In genomic region chr7:104552102-104552501, GRCh38 we compare ENCODE assay signal across 8 cellular contexts.
DNase-seq lines count a peak whose midpoint lies in the region; ATAC-seq and TF ChIP-seq lines count a peak whose summit lies in the region.

No MANE protein-coding gene starts in this region.

- no peaks in the 10 kb centered on the region for H3K4me1 Mint-ChIP-seq in activated naive CD8-positive, alpha-beta T cell treated with anti-CD3 and anti-CD28 coated beads, Interleukin-2, amount 50 U/mL, for 24 hours

- in situ Hi-C loops in Caki2 (cut with HindIII; ENCODE audit: low pct_unique_long_range_greater_than_20kb, low sequenced_read_pairs): no loop called here

- DNase-seq in Caki2 (ENCODE audit: low read depth): peak; percentile 33
- DNase-seq in HL-60 (ENCODE audit: low read depth in 1 of 2, low spot score in 1 of 2): peak; percentile 3 to 27
- DNase-seq in activated naive CD8-positive, alpha-beta T cell treated with anti-CD3 and anti-CD28 coated beads, Interleukin-2, amount 50 U/mL, for 24 hours: peak; percentile 24
- DNase-seq in left colon: peak in 1 of 2 donors; percentile 59
- DNase-seq in DMS114 treated with DMSO at 0.1 percent for 48 hours (lab: John Stamatoyannopoulos, UW; ENCODE audit: unreplicated experiment): no peak
- DNase-seq in central memory CD4-positive, alpha-beta T cell: no peak
- no peak for DNase-seq in NCI-H2196 (lab: John Stamatoyannopoulos, UW; ENCODE audit: unreplicated experiment)

- no peaks in the 10 kb centered on the region for H3K36me3 Mint-ChIP-seq in activated naive CD8-positive, alpha-beta T cell treated with anti-CD3 and anti-CD28 coated beads, Interleukin-2, amount 50 U/mL, for 24 hours (ENCODE audit: low read depth)

- intact Hi-C loops in left colon (cut with DNase I, micrococcal nuclease): no loop called here

- no peak overlapping the region for H3K4me3 Mint-ChIP-seq in activated naive CD8-positive, alpha-beta T cell treated with anti-CD3 and anti-CD28 coated beads, Interleukin-2, amount 50 U/mL, for 24 hours

- no peak for ATAC-seq in activated naive CD8-positive, alpha-beta T cell treated with anti-CD3 and anti-CD28 coated beads, Interleukin-2, amount 50 U/mL, for 24 hours
- ATAC-seq in left colon: peak; percentile 58
- ATAC-seq in HG02885 (IDR thresholded peaks at IDR 0.05; ENCODE audit: poor library complexity, unreplicated experiment): no peak

- no peaks in the 10 kb centered on the region for H3K27me3 Mint-ChIP-seq in activated naive CD8-positive, alpha-beta T cell treated with anti-CD3 and anti-CD28 coated beads, Interleukin-2, amount 50 U/mL, for 24 hours

- peaks cover 8% of the 10 kb centered on the region for H3K9me3 Mint-ChIP-seq in activated naive CD8-positive, alpha-beta T cell treated with anti-CD3 and anti-CD28 coated beads, Interleukin-2, amount 50 U/mL, for 24 hours

- H3K27ac ChIP-seq in HL-60 (replicated peaks): no peak overlapping the region

- TF ChIP-seq CTCF in HL-60 (IDR thresholded peaks at IDR 0.05; ENCODE audit: insufficient read depth, low read length): no peak

- H3K4me3 ChIP-seq in HL-60 (replicated peaks; ENCODE audit: insufficient read depth, low read length): no peak overlapping the region

- H3K27ac Mint-ChIP-seq in activated naive CD8-positive, alpha-beta T cell treated with anti-CD3 and anti-CD28 coated beads, Interleukin-2, amount 50 U/mL, for 24 hours: no peak overlapping the region

- no peaks in the 10 kb centered on the region for H3K27me3 ChIP-seq in HL-60 (ENCODE audit: insufficient read depth, poor library complexity, severe bottlenecking)

Comparison
In these comparisons a context has a peak if more than half of its experiments do, and no peak if none do; other contexts are left out.
1. DNase-seq: peak in Caki2 (single experiment), HL-60 (2 of 2) and activated naive CD8-positive, alpha-beta T cell treated with anti-CD3 and anti-CD28 coated beads, Interleukin-2, amount 50 U/mL, for 24 hours (single experiment); none in DMS114 treated with DMSO at 0.1 percent for 48 hours (single experiment), central memory CD4-positive, alpha-beta T cell (single experiment) and NCI-H2196 (single experiment).